9 cellular contexts compared by ENCODE assay signal in genomic region chr1:23978825-23979224, GRCh38.
DNase-seq lines count a peak whose midpoint lies in the region; ATAC-seq and TF ChIP-seq lines count a peak whose summit lies in the region.
"Had no signal": no experiment of that assay in that cellular context is flagged by ENCODE, and none has a peak within 500 bp of the region (broad histone marks: within the 10 kb centered on the region; RNA-seq: fewer than 3 reads in every experiment).

No MANE protein-coding gene starts in this region.

- peak overlapping the region; percentile 86 for H3K4me2 ChIP-seq in BLaER1

- no peak for ATAC-seq in HG02763 (IDR thresholded peaks at IDR 0.05; ENCODE audit: unreplicated experiment)

- H3K36me3 Mint-ChIP-seq in nephron (ENCODE audit: low read depth): peaks cover 39% of the 10 kb centered on the region

- no peaks in the 10 kb centered on the region for H3K9me3 ChIP-seq in BLaER1

- peak overlapping the region; percentile 98 to 99 (median 99) for H3K27ac Mint-ChIP-seq in nephron

- peaks cover 82% of the 10 kb centered on the region for H3K4me1 ChIP-seq in BLaER1

- peaks cover 47% of the 10 kb centered on the region for H3K36me3 ChIP-seq in BLaER1

- peak overlapping the region; percentile 100 for H3K9ac ChIP-seq in BLaER1

- no peaks in the 10 kb centered on the region for H3K9me3 Mint-ChIP-seq in nephron

- TF ChIP-seq CTCF in LNCaP clone FGC (IDR thresholded peaks at IDR 0.05; ENCODE audit: control insufficient read depth, extremely low read depth, insufficient read depth): no peak
- TF ChIP-seq CTCF in coronary artery (IDR thresholded peaks at IDR 0.05): no peak
- TF ChIP-seq CTCF in nephron (IDR thresholded peaks at IDR 0.05; ENCODE audit: unreplicated experiment in 3 of 3): no peak

- peak overlapping the region; percentile 100 for H3K27ac ChIP-seq in BLaER1
- H3K27ac ChIP-seq in coronary artery: peak overlapping the region; percentile 97 to 100

- peaks cover 61% of the 10 kb centered on the region for H4K20me1 ChIP-seq in BLaER1

- H3K4me3 Mint-ChIP-seq in nephron: peak overlapping the region; percentile 92 to 98 (median 97)

- H3K27me3 Mint-ChIP-seq in nephron (ENCODE audit: low read depth): no peaks in the 10 kb centered on the region

- H3K4me1 Mint-ChIP-seq in nephron: peaks cover 46% of the 10 kb centered on the region

- H3K4me3 ChIP-seq in BLaER1 (peak overlapping the region; percentile 90), LNCaP clone FGC (ENCODE audit: low read depth, low read length) (peak overlapping the region; percentile 64), coronary artery (peak overlapping the region; percentile 95)

- H3K27me3 ChIP-seq in BLaER1: no peaks in the 10 kb centered on the region

- DNase-seq in LNCaP clone FGC (ENCODE audit: low read depth) (no peak), coronary artery (ENCODE audit: low spot score) (no peak), NCI-H69 (lab: John Stamatoyannopoulos, UW) (no peak), DMS 273 (lab: John Stamatoyannopoulos, UW; ENCODE audit: unreplicated experiment) (no peak), NCI-H1105 (lab: John Stamatoyannopoulos, UW) (no peak)
- DNase-seq: NCI-H187 had no signal
